Comparison of ENCODE assay signal across 38 cellular contexts in genomic region chr7:65459438-65459837, GRCh38.
"Had no signal": no experiment of that assay in that cellular context is flagged by ENCODE, and none has a peak within 500 bp of the region (broad histone marks: within the 10 kb centered on the region; RNA-seq: fewer than 3 reads in every experiment).

No MANE protein-coding gene starts in this region.

- ATAC-seq: activated CD4-positive, alpha-beta T cell treated with anti-CD3 and anti-CD28 coated beads for 36 hours; activated naive CD4-positive, alpha-beta T cell treated with anti-CD3 and anti-CD28 coated beads, Interleukin-2, amount 50 U/mL, for 72 hours; activated T-cell treated with anti-CD3 and anti-CD28 coated beads, Interleukin-2, amount 50 U/mL, for 4 hours; activated T-cell treated with anti-CD3 and anti-CD28 coated beads, Interleukin-2, amount 50 U/mL, for 72 hours; activated T-helper 17 cell treated with anti-CD3 and anti-CD28 coated beads, Interleukin-2, amount 50 U/mL, for 72 hours had no signal

- H3K4me1 Mint-ChIP-seq: activated CD4-positive, alpha-beta T cell treated with anti-CD3 and anti-CD28 coated beads for 36 hours; activated CD4-positive, alpha-beta T cell treated with anti-CD3 and anti-CD28 coated beads, Interleukin-2, amount 10 ng/mL, durations not matched to agents 7 days and 5 days; activated T-helper 17 cell treated with anti-CD3 and anti-CD28 coated beads, Interleukin-2, amount 50 U/mL, for 72 hours; brain had no signal

- H3K36me3 ChIP-seq: adrenal gland, ascending aorta, cardiac muscle cell had no signal

- H3K4me3 Mint-ChIP-seq: activated B cell treated with CpG ODN at 0.5 μM for 24 hours; activated CD4-positive, alpha-beta memory T cell treated with anti-CD3 and anti-CD28 coated beads, Interleukin-2, amount 10 ng/mL, durations not matched to agents 7 days and 5 days; activated CD4-positive, alpha-beta T cell treated with anti-CD3 and anti-CD28 coated beads for 36 hours; activated CD4-positive, alpha-beta T cell treated with anti-CD3 and anti-CD28 coated beads, Interleukin-2, amount 10 ng/mL, durations not matched to agents 7 days and 5 days; activated naive CD4-positive, alpha-beta T cell treated with anti-CD3 and anti-CD28 coated beads for 36 hours; activated naive CD8-positive, alpha-beta T cell treated with anti-CD3 and anti-CD28 coated beads for 36 hours; activated T-cell treated with anti-CD3 and anti-CD28 coated beads, Interleukin-2, amount 50 U/mL, for 4 hours; activated T-cell treated with anti-CD3 and anti-CD28 coated beads, Interleukin-2, amount 50 U/mL, for 72 hours; activated T-helper 1 cell treated with anti-CD3 and anti-CD28 coated beads, Interleukin-12 subunit alpha, Interleukin-12 subunit beta, Interleukin-2, Interleukin-4 antibody, amounts not matched to agents 30 ng/mL and 10 ng/mL and 1 ng/mL, durations not matched to agents 14 hours and 24 hours and 36 hours; activated T-helper 17 cell treated with anti-CD3 and anti-CD28 coated beads, Interleukin-2, amount 50 U/mL, for 72 hours; brain; central memory CD8-positive, alpha-beta T cell; T-helper 1 cell treated with Interleukin-12 subunit alpha and Interleukin-12 subunit beta and Interleukin-4 antibody, amounts not matched to agents 30 μg/mL and 1 μg/mL, for 36 hours; T-helper 2 cell treated with Interferon-gamma antibody and Interleukin-4, amounts not matched to agents 5 μg/mL and 100 μg/mL, for 36 hours had no signal

- H3K36me3 Mint-ChIP-seq: activated naive CD4-positive, alpha-beta T cell treated with anti-CD3 and anti-CD28 coated beads, Interleukin-2, amount 50 U/mL, for 72 hours; activated naive CD8-positive, alpha-beta T cell treated with anti-CD3 and anti-CD28 coated beads for 36 hours; brain had no signal

- FAIRE-seq: bronchial epithelial cell, TTC549 had no signal

- H3K4me3 ChIP-seq: adrenal gland, ascending aorta, cardiac muscle cell had no signal

- H3K27ac Mint-ChIP-seq: activated B cell treated with CpG ODN at 0.5 μM for 24 hours; activated CD4-positive, alpha-beta memory T cell treated with anti-CD3 and anti-CD28 coated beads, Interleukin-2, amount 10 ng/mL, durations not matched to agents 7 days and 5 days; activated CD4-positive, alpha-beta T cell treated with anti-CD3 and anti-CD28 coated beads for 36 hours; activated CD4-positive, alpha-beta T cell treated with anti-CD3 and anti-CD28 coated beads, Interleukin-2, amount 10 ng/mL, durations not matched to agents 7 days and 5 days; activated naive CD4-positive, alpha-beta T cell treated with anti-CD3 and anti-CD28 coated beads for 36 hours; activated naive CD4-positive, alpha-beta T cell treated with anti-CD3 and anti-CD28 coated beads, Interleukin-2, amount 50 U/mL, for 72 hours; activated naive CD8-positive, alpha-beta T cell treated with anti-CD3 and anti-CD28 coated beads for 36 hours; activated T-cell treated with anti-CD3 and anti-CD28 coated beads, Interleukin-2, amount 50 U/mL, for 72 hours; activated T-helper 1 cell treated with anti-CD3 and anti-CD28 coated beads, Interleukin-12 subunit alpha, Interleukin-12 subunit beta, Interleukin-2, Interleukin-4 antibody, amounts not matched to agents 30 ng/mL and 10 ng/mL and 1 ng/mL, durations not matched to agents 14 hours and 24 hours and 36 hours; activated T-helper 17 cell treated with anti-CD3 and anti-CD28 coated beads, Interleukin-2, amount 50 U/mL, for 72 hours; brain; T-helper 1 cell treated with Interleukin-12 subunit alpha and Interleukin-12 subunit beta and Interleukin-4 antibody, amounts not matched to agents 30 μg/mL and 1 μg/mL, for 36 hours; T-helper 2 cell treated with Interferon-gamma antibody and Interleukin-4, amounts not matched to agents 5 μg/mL and 100 μg/mL, for 36 hours had no signal

- H3K9me3 ChIP-seq: adrenal gland, ascending aorta had no signal

- H3K27ac ChIP-seq: adrenal gland, ascending aorta, cardiac muscle cell, VCaP had no signal

- DNase-seq: activated B cell treated with CpG ODN at 0.5 μM for 24 hours; activated CD4-positive, alpha-beta memory T cell treated with anti-CD3 and anti-CD28 coated beads, Interleukin-2, amount 10 ng/mL, durations not matched to agents 7 days and 5 days; activated CD4-positive, alpha-beta T cell treated with anti-CD3 and anti-CD28 coated beads for 1 hour; activated CD4-positive, alpha-beta T cell treated with anti-CD3 and anti-CD28 coated beads for 36 hours; activated CD4-positive, alpha-beta T cell treated with anti-CD3 and anti-CD28 coated beads for 48 hours; activated CD4-positive, alpha-beta T cell treated with anti-CD3 and anti-CD28 coated beads, Interleukin-2, amount 10 ng/mL, durations not matched to agents 7 days and 5 days; activated CD4-positive, alpha-beta T cell treated with anti-CD3 and anti-CD28 coated beads, Interleukin-2, amount 50 U/mL, for 48 hours; activated CD8-positive, alpha-beta memory T cell treated with anti-CD3 and anti-CD28 coated beads, Interleukin-2, amount 50 U/mL, for 4 hours; activated effector memory CD4-positive, alpha-beta T cell treated with anti-CD3 and anti-CD28 coated beads, Interleukin-2, amount 50 U/mL, for 16 hours; activated gamma-delta T cell treated with Interleukin-2 at 50 U/mL for 16 hours; activated naive CD4-positive, alpha-beta T cell; activated naive CD4-positive, alpha-beta T cell treated with anti-CD3 and anti-CD28 coated beads for 36 hours; activated naive CD4-positive, alpha-beta T cell treated with anti-CD3 and anti-CD28 coated beads, Interleukin-2, amount 50 U/mL, for 16 hours; activated naive CD8-positive, alpha-beta T cell treated with anti-CD3 and anti-CD28 coated beads for 36 hours; activated T-cell treated with anti-CD3 and anti-CD28 coated beads for 4 hours; activated T-cell treated with anti-CD3 and anti-CD28 coated beads, Interleukin-2, amount 50 U/mL, for 1 hour; activated T-cell treated with anti-CD3 and anti-CD28 coated beads, Interleukin-2, amount 50 U/mL, for 4 hours; activated T-cell treated with anti-CD3 and anti-CD28 coated beads, Interleukin-2, amount 50 U/mL, for 72 hours; adrenal gland; amygdala; anterior cingulate cortex; caudate nucleus; cerebellar nuclear complex; T-helper 1 cell; T-helper 2 cell; T-helper 9 cell had no signal

- H3K9me3 Mint-ChIP-seq: activated B cell treated with CpG ODN at 0.5 μM for 24 hours; activated CD4-positive, alpha-beta T cell treated with anti-CD3 and anti-CD28 coated beads, Interleukin-2, amount 10 ng/mL, durations not matched to agents 7 days and 5 days; activated naive CD4-positive, alpha-beta T cell treated with anti-CD3 and anti-CD28 coated beads for 36 hours; activated naive CD8-positive, alpha-beta T cell treated with anti-CD3 and anti-CD28 coated beads for 36 hours; activated T-cell treated with anti-CD3 and anti-CD28 coated beads, Interleukin-2, amount 50 U/mL, for 4 hours; activated T-cell treated with anti-CD3 and anti-CD28 coated beads, Interleukin-2, amount 50 U/mL, for 72 hours; activated T-helper 17 cell treated with anti-CD3 and anti-CD28 coated beads, Interleukin-2, amount 50 U/mL, for 72 hours; brain; central memory CD8-positive, alpha-beta T cell; T-helper 1 cell treated with Interleukin-12 subunit alpha and Interleukin-12 subunit beta and Interleukin-4 antibody, amounts not matched to agents 30 μg/mL and 1 μg/mL, for 36 hours; T-helper 2 cell treated with Interferon-gamma antibody and Interleukin-4, amounts not matched to agents 5 μg/mL and 100 μg/mL, for 36 hours had no signal

- H3K27me3 ChIP-seq: adrenal gland, ascending aorta, cardiac muscle cell had no signal

- H3K27me3 Mint-ChIP-seq: activated B cell treated with CpG ODN at 0.5 μM for 24 hours; activated CD4-positive, alpha-beta memory T cell treated with anti-CD3 and anti-CD28 coated beads, Interleukin-2, amount 10 ng/mL, durations not matched to agents 7 days and 5 days; activated naive CD8-positive, alpha-beta T cell treated with anti-CD3 and anti-CD28 coated beads for 36 hours; activated T-helper 17 cell treated with anti-CD3 and anti-CD28 coated beads, Interleukin-2, amount 50 U/mL, for 72 hours had no signal

- H3K4me1 ChIP-seq: adrenal gland, ascending aorta had no signal
